In the genomic region with DNA sequence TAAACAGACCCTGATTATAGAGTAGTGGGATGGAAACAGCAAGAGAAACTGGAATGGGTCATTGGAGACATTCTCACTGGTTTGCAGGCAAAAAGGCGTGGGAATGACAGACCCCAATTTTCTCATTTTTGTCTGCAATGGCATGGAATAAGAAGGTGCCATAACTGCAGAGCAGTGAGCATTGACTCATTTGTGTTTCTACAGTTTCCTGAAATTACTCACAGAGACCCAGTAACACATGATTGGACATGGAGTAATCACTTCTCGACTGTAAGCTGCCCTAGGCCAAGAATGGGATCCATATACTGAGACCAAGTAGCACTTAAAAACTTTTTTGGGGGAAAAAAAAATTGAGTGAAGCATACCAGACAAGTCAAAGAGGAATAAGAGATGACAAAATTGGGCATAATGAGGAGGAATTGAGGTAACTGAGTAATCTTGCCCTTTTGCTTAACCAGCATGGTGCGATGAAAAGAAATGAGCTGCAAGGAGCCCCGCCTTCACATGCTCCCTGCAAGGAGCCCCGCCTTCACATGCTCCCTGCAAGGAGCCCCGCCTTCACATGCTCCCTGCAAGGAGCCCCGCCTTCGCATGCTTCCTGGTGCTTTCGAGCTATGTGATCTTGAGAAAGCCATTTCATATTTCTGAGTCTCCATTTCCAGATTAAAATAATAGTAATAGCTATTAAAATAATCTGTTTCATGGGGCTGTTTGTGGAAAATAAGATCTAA, we compare ENCODE assay signal across 9 cellular contexts. TPM values are rescaled to one million over a fixed set of nuclear protein-coding genes. Genes with fewer than 3 reads are reported as not detected.
DNase-seq lines count a peak whose midpoint lies in the region; ATAC-seq and TF ChIP-seq lines count a peak whose summit lies in the region.
"Had no signal": no experiment of that assay in that cellular context is flagged by ENCODE, and none has a peak within 500 bp of the region (broad histone marks: within the 10 kb centered on the region; RNA-seq: fewer than 3 reads in every experiment).

No MANE protein-coding gene starts in this region.

- no peak for TF ChIP-seq POLR2A in HCT116 (IDR thresholded peaks at IDR 0.05; ENCODE audit: borderline replicate concordance, extremely low read depth, insufficient read depth, insufficient read length)

- H3K4me2 ChIP-seq in HCT116 (ENCODE audit: low read length) = peak overlapping the region; percentile 67

- no peaks in the 10 kb centered on the region for H3K36me3 ChIP-seq in HCT116 (ENCODE audit: control insufficient read depth in 1 of 2, insufficient read depth in 2 of 2, low read length in 2 of 2)
- peaks cover 0 to 5% of the 10 kb centered on the region in 2 donors for H3K36me3 ChIP-seq in duodenal mucosa (ENCODE audit: control insufficient read depth in 1 of 2, insufficient read depth in 2 of 2, low read length in 2 of 2)

- peak overlapping the region; percentile 89 for H3K27ac Mint-ChIP-seq in T-helper 2 cell treated with Interferon-gamma antibody and Interleukin-4, amounts not matched to agents 5 μg/mL and 100 μg/mL, for 36 hours

- intact Hi-C loops in HCT116 (cut with micrococcal nuclease) = no loop called here

- BruUV-seq in HCT116 (replicated peaks; lab: Mats Ljungman, UMichigan) = TSS peak; percentile 80

- H3K4me1 ChIP-seq in HCT116 (ENCODE audit: control insufficient read depth in 1 of 2, insufficient read depth in 2 of 2, low read length in 2 of 2) (peaks cover 25 to 42% of the 10 kb centered on the region in 2 experiments), duodenal mucosa (ENCODE audit: control insufficient read depth in 1 of 2, insufficient read depth in 2 of 2, low read length in 2 of 2) (peaks cover 17 to 39% of the 10 kb centered on the region in 2 donors)

- DNase-seq in HCT116 (ENCODE audit: low read depth, low spot score) (peak; percentile 58), RPMI8226 (no peak), SHP77 (lab: John Stamatoyannopoulos, UW) (no peak)
- peak; percentile 47 for DNase-seq in T-helper 2 cell treated with Interferon-gamma antibody and Interleukin-4, amounts not matched to agents 5 μg/mL and 100 μg/mL, for 36 hours (ENCODE audit: low spot score)
- DNase-seq in stimulated activated CD4-positive, alpha-beta T cell treated with anti-CD3 and anti-CD28 coated beads, TNF-alpha, amount 100 ng/mL, for 48 hours (ENCODE audit: low read depth in 3 of 3) = peak in 2 of 3 donors; percentile 14 to 28

- no peak for TF ChIP-seq RAD21 in HCT116 (IDR thresholded peaks at IDR 0.05; ENCODE audit: low read depth)

- RAD21 ChIA-PET in HCT116 (lab: Charles Lee; ENCODE audit: low non-redundant PET in 1 of 2, low total read pairs in 2 of 2, uncharacterized antibody in 2 of 2, unreplicated experiment in 2 of 2) = no interaction called here

- H3K9me3 Mint-ChIP-seq in T-helper 2 cell treated with Interferon-gamma antibody and Interleukin-4, amounts not matched to agents 5 μg/mL and 100 μg/mL, for 36 hours = peaks cover 3% of the 10 kb centered on the region

- CTCF ChIA-PET in HCT116 (lab: Charles Lee) = interaction anchor here (0.9 to 1.3 kb wide), 3 partner anchors 11 to 54 kb away, joined by 3 to 4 read pairs (median 3); no protein-coding TSS in a partner anchor

- peaks cover 3% of the 10 kb centered on the region for H3K27me3 Mint-ChIP-seq in T-helper 2 cell treated with Interferon-gamma antibody and Interleukin-4, amounts not matched to agents 5 μg/mL and 100 μg/mL, for 36 hours (ENCODE audit: low read depth)

- H3K79me2 ChIP-seq in HCT116 (ENCODE audit: insufficient read depth, low read length) = no peaks in the 10 kb centered on the region

- POLR2A ChIA-PET in HCT116 (lab: Charles Lee) = interaction anchor here (1.0 to 1.6 kb wide), 2 partner anchors 7 to 10 kb away, joined by 3 to 13 read pairs; no protein-coding TSS in a partner anchor

- H3K27ac ChIP-seq in HCT116 (ENCODE audit: low read depth, low read length) (peak overlapping the region; percentile 72), duodenal mucosa (ENCODE audit: low read depth, low read length) (peak overlapping the region; percentile 3)
- H3K27ac ChIP-seq: SK-N-MC had no signal

- H3K9ac ChIP-seq in HCT116 (ENCODE audit: low read length) (peak overlapping the region; percentile 37), duodenal mucosa (ENCODE audit: low read depth in 1 of 2, low read length in 2 of 2) (peak overlapping the region in 1 of 2 donors; percentile 34)

- H3K4me3 ChIP-seq in HCT116 (replicated peaks in 1 of 2; ENCODE audit: low read depth in 1 of 2, low read length in 2 of 2) (peak overlapping the region; percentile 12 to 40), duodenal mucosa (ENCODE audit: low read depth in 1 of 2, low read length in 2 of 2) (peak overlapping the region; percentile 19 to 47)
- H3K4me3 ChIP-seq: SK-N-MC had no signal

- H3K9me2 ChIP-seq in HCT116 (ENCODE audit: insufficient read depth) = no peaks in the 10 kb centered on the region

- peaks cover 36% of the 10 kb centered on the region for H3K4me1 Mint-ChIP-seq in T-helper 2 cell treated with Interferon-gamma antibody and Interleukin-4, amounts not matched to agents 5 μg/mL and 100 μg/mL, for 36 hours (ENCODE audit: low read depth)

- H3K4me3 Mint-ChIP-seq in T-helper 2 cell treated with Interferon-gamma antibody and Interleukin-4, amounts not matched to agents 5 μg/mL and 100 μg/mL, for 36 hours = peak overlapping the region; percentile 65
- H3K4me3 Mint-ChIP-seq: neural crest cell had no signal

- no peaks in the 10 kb centered on the region for H4K20me1 ChIP-seq in HCT116 (ENCODE audit: insufficient read depth)

- H3K9me3 ChIP-seq in HCT116 (ENCODE audit: control insufficient read depth in 1 of 2, insufficient read depth in 1 of 2, low read depth in 1 of 2, low read length in 2 of 2) (no peaks in the 10 kb centered on the region), duodenal mucosa (ENCODE audit: control insufficient read depth in 1 of 2, low read length in 2 of 2) (no peaks in the 10 kb centered on the region)

- H3K36me3 Mint-ChIP-seq in T-helper 2 cell treated with Interferon-gamma antibody and Interleukin-4, amounts not matched to agents 5 μg/mL and 100 μg/mL, for 36 hours (ENCODE audit: low read depth) = peaks cover 3% of the 10 kb centered on the region

- H3K27me3 ChIP-seq in HCT116 (ENCODE audit: insufficient read depth, low read length) (no peaks in the 10 kb centered on the region), duodenal mucosa (ENCODE audit: control insufficient read depth in 1 of 2, insufficient read depth in 2 of 2, low read length in 2 of 2) (no peaks in the 10 kb centered on the region)

- peak overlapping the region; percentile 62 for H2AFZ ChIP-seq in HCT116 (ENCODE audit: low read depth, low read length, poor library complexity, severe bottlenecking)

- ATAC-seq in HCT116 = peak; percentile 85
- ATAC-seq in HG03097 (IDR thresholded peaks at IDR 0.05; ENCODE audit: low FRiP score, unreplicated experiment) = no peak

- no peak for TF ChIP-seq CTCF in HCT116 (IDR thresholded peaks at IDR 0.05 in 2 of 3, conservative IDR thresholded peaks at IDR 0.05 in 1 of 3; ENCODE audit: borderline replicate concordance in 1 of 3, insufficient read depth in 1 of 3, low read depth in 2 of 3, low read length in 2 of 3)

TF ChIP-seq in HCT116, 20 proteins besides CTCF, POLR2A, EP300 and RAD21 (continues in another document):
- TF ChIP-seq EZH2 (IDR thresholded peaks at IDR 0.05) (no peak), CEBPB (IDR thresholded peaks at IDR 0.05; ENCODE audit: low read depth) (0 out of 2 replicates have a peak, but pooled peaks have one; percentile 39), SIN3A (IDR thresholded peaks at IDR 0.05; ENCODE audit: low read depth) (peak; percentile 24; the same call in 1 of the 2 replicates)
- TF ChIP-seq, protein P1, sequence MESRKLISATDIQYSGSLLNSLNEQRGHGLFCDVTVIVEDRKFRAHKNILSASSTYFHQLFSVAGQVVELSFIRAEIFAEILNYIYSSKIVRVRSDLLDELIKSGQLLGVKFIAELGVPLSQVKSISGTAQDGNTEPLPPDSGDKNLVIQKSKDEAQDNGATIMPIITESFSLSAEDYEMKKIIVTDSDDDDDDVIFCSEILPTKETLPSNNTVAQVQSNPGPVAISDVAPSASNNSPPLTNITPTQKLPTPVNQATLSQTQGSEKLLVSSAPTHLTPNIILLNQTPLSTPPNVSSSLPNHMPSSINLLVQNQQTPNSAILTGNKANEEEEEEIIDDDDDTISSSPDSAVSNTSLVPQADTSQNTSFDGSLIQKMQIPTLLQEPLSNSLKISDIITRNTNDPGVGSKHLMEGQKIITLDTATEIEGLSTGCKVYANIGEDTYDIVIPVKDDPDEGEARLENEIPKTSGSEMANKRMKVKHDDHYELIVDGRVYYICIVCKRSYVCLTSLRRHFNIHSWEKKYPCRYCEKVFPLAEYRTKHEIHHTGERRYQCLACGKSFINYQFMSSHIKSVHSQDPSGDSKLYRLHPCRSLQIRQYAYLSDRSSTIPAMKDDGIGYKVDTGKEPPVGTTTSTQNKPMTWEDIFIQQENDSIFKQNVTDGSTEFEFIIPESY (IDR thresholded peaks at IDR 0.05; ENCODE audit: extremely low read depth, insufficient replicate concordance, low read length) = no peak
- TF ChIP-seq, protein P2, sequence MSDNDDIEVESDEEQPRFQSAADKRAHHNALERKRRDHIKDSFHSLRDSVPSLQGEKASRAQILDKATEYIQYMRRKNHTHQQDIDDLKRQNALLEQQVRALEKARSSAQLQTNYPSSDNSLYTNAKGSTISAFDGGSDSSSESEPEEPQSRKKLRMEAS (IDR thresholded peaks at IDR 0.05) = 0 out of 2 replicates have a peak, but pooled peaks have one; percentile 49

RNA-seq across cellular contexts. Expression of a gene that starts 44.2 kb away (rescaled TPM):
- total RNA-seq in HCT116 (2021; ENCODE audit: unreplicated experiment) = 15.4 TPM
- polyA plus RNA-seq in HCT116 (2012) = 9.3 and 9.7 TPM in 2 replicates

RNA-seq across cellular contexts. Expression of a gene that starts 51.1 kb away (rescaled TPM):
- total RNA-seq in HCT116 (2021; ENCODE audit: unreplicated experiment) = 51.6 TPM
- 20.8 and 23.1 TPM in 2 replicates for polyA plus RNA-seq in HCT116 (2012)

Comparison
In these comparisons a context has a peak if more than half of its experiments do, and no peak if none do; other contexts are left out.
1. DNase-seq: peak in HCT116 (single experiment), T-helper 2 cell treated with Interferon-gamma antibody and Interleukin-4, amounts not matched to agents 5 μg/mL and 100 μg/mL, for 36 hours (single experiment) and stimulated activated CD4-positive, alpha-beta T cell treated with anti-CD3 and anti-CD28 coated beads, TNF-alpha, amount 100 ng/mL, for 48 hours (2 of 3); none in RPMI8226 (single experiment) and SHP77 (0 of 2).